In genomic region chr3:43346990-43347749, GRCh38 we compare ENCODE assay signal across 14 cellular contexts.
DNase-seq lines count a peak whose midpoint lies in the region; ATAC-seq and TF ChIP-seq lines count a peak whose summit lies in the region.
"Had no signal": no experiment of that assay in that cellular context is flagged by ENCODE, and none has a peak within 500 bp of the region (broad histone marks: within the 10 kb centered on the region; RNA-seq: fewer than 3 reads in every experiment).

No MANE protein-coding gene starts in this region.

- H3K36me3 Mint-ChIP-seq in activated CD4-positive, alpha-beta T cell treated with anti-CD3 and anti-CD28 coated beads for 36 hours (ENCODE audit: low read depth): peaks cover 87% of the 10 kb centered on the region
- H3K36me3 Mint-ChIP-seq in T-helper 1 cell treated with Interleukin-12 subunit alpha and Interleukin-12 subunit beta and Interleukin-4 antibody, amounts not matched to agents 30 μg/mL and 1 μg/mL, for 36 hours (ENCODE audit: low read depth): peaks cover 91% of the 10 kb centered on the region
- peaks cover 60% of the 10 kb centered on the region for H3K36me3 Mint-ChIP-seq in endodermal cell (ENCODE audit: low read depth)

- peak; percentile 34 for ATAC-seq in activated CD4-positive, alpha-beta T cell treated with anti-CD3 and anti-CD28 coated beads for 36 hours
- ATAC-seq: foreskin keratinocyte, K562 had no signal

- TF ChIP-seq CTCF in choroid plexus epithelial cell (conservative IDR thresholded peaks at IDR 0.05; ENCODE audit: low read depth, low read length) (no peak), endodermal cell (conservative IDR thresholded peaks at IDR 0.05) (no peak), osteoblast (IDR thresholded peaks at IDR 0.05; ENCODE audit: extremely low read depth, low read depth, low read length) (no peak)

- H3K4me3 ChIP-seq in choroid plexus epithelial cell (ENCODE audit: low read depth, low read length) (no peak overlapping the region), endodermal cell (ENCODE audit: low read length) (no peak overlapping the region), osteoblast (ENCODE audit: insufficient read depth, low read length) (no peak overlapping the region)
- H3K4me3 ChIP-seq: K562 had no signal

- intact Hi-C loops in activated CD4-positive, alpha-beta T cell treated with anti-CD3 and anti-CD28 coated beads for 36 hours (cut with DNase I, micrococcal nuclease): no loop called here

- no peak overlapping the region for H3K27ac ChIP-seq in endodermal cell (ENCODE audit: low read depth, low read length)
- H3K27ac ChIP-seq in osteoblast (ENCODE audit: low read depth, low read length): no peak overlapping the region
- H3K27ac ChIP-seq: foreskin keratinocyte had no signal

- no peaks in the 10 kb centered on the region for H4K20me1 ChIP-seq in osteoblast (ENCODE audit: insufficient read depth, low read length)

- H3K4me1 Mint-ChIP-seq in activated CD4-positive, alpha-beta T cell treated with anti-CD3 and anti-CD28 coated beads for 36 hours: peaks cover 65% of the 10 kb centered on the region
- H3K4me1 Mint-ChIP-seq in T-helper 1 cell treated with Interleukin-12 subunit alpha and Interleukin-12 subunit beta and Interleukin-4 antibody, amounts not matched to agents 30 μg/mL and 1 μg/mL, for 36 hours (ENCODE audit: low read depth): peaks cover 67% of the 10 kb centered on the region
- H3K4me1 Mint-ChIP-seq in endodermal cell: no peaks in the 10 kb centered on the region

- H3K4me2 ChIP-seq in osteoblast (ENCODE audit: insufficient read depth, low read length): no peak overlapping the region

- DNase-seq in activated CD4-positive, alpha-beta T cell treated with anti-CD3 and anti-CD28 coated beads for 36 hours: peak; percentile 38
- DNase-seq in activated CD4-positive, alpha-beta T cell treated with anti-CD3 and anti-CD28 coated beads for 1 hour: no peak
- DNase-seq in choroid plexus epithelial cell (ENCODE audit: low read depth): peak; percentile 79
- peak; percentile 31 to 35 for DNase-seq in stimulated activated CD8-positive, alpha-beta memory T cell treated with anti-CD3 and anti-CD28 coated beads, Interleukin-15, amount 100 ng/mL, for 48 hours (ENCODE audit: low read depth in 2 of 2)
- no peak for DNase-seq in endodermal cell
- DNase-seq in osteoblast (ENCODE audit: insufficient read length, low spot score, missing footprints): no peak
- no peak for DNase-seq in NCI-H1694 (lab: John Stamatoyannopoulos, UW)
- DNase-seq: amniotic stem cell, COR-L47, dermis blood vessel endothelial cell, foreskin keratinocyte, NCI-H2081 had no signal

- no peaks in the 10 kb centered on the region for H3K9me3 ChIP-seq in endodermal cell (ENCODE audit: control insufficient read depth, low read length)
- no peaks in the 10 kb centered on the region for H3K9me3 ChIP-seq in osteoblast (ENCODE audit: low read depth, low read length)

- no peak overlapping the region for H3K9ac ChIP-seq in endodermal cell (ENCODE audit: extremely low read depth, low read length, poor library complexity, severe bottlenecking)

- no peak overlapping the region for H2AFZ ChIP-seq in osteoblast (ENCODE audit: low read length)

- no peaks in the 10 kb centered on the region for H3K27me3 Mint-ChIP-seq in activated CD4-positive, alpha-beta T cell treated with anti-CD3 and anti-CD28 coated beads for 36 hours
- no peaks in the 10 kb centered on the region for H3K27me3 Mint-ChIP-seq in T-helper 1 cell treated with Interleukin-12 subunit alpha and Interleukin-12 subunit beta and Interleukin-4 antibody, amounts not matched to agents 30 μg/mL and 1 μg/mL, for 36 hours (ENCODE audit: low read depth)
- H3K27me3 Mint-ChIP-seq in endodermal cell (ENCODE audit: insufficient read depth): no peaks in the 10 kb centered on the region

- H3K27me3 ChIP-seq in endodermal cell (ENCODE audit: control insufficient read depth, insufficient read depth, low read length, poor library complexity, severe bottlenecking) (no peaks in the 10 kb centered on the region), osteoblast (ENCODE audit: insufficient read depth, low read length) (no peaks in the 10 kb centered on the region)
- H3K27me3 ChIP-seq: foreskin keratinocyte had no signal

- no peaks in the 10 kb centered on the region for H3K79me2 ChIP-seq in osteoblast (ENCODE audit: insufficient read depth, low read length)

- no peaks in the 10 kb centered on the region for H3K4me1 ChIP-seq in endodermal cell (ENCODE audit: control insufficient read depth, insufficient read depth, low read length)
- H3K4me1 ChIP-seq in osteoblast (ENCODE audit: insufficient read depth, low read length): peaks cover 15% of the 10 kb centered on the region
- H3K4me1 ChIP-seq: foreskin keratinocyte had no signal

- WGBS in endodermal cell (ENCODE audit: insufficient coverage in 1 of 2, insufficient read length in 1 of 2), 2 experiments: 96 to 99% methylated on average over 12 to 13 of the region's 13 CpGs

- POLR2A ChIA-PET in activated CD4-positive, alpha-beta T cell treated with anti-CD3 and anti-CD28 coated beads for 36 hours (lab: Charles Lee): no interaction called here

- peaks cover 61% of the 10 kb centered on the region for H3K36me3 ChIP-seq in endodermal cell (ENCODE audit: control insufficient read depth, insufficient read depth, low read length)
- peaks cover 52% of the 10 kb centered on the region for H3K36me3 ChIP-seq in osteoblast (ENCODE audit: insufficient read depth, low read length)

- CTCF ChIA-PET in activated CD4-positive, alpha-beta T cell treated with anti-CD3 and anti-CD28 coated beads for 36 hours (lab: Charles Lee): interaction anchor here (1.4 to 3.4 kb wide), 2 partner anchors 9 to 11 kb away, joined by 5 to 19 read pairs; no protein-coding TSS in a partner anchor

- H3K27ac Mint-ChIP-seq in activated CD4-positive, alpha-beta T cell treated with anti-CD3 and anti-CD28 coated beads for 36 hours: peak overlapping the region; percentile 85
- peak overlapping the region; percentile 89 for H3K27ac Mint-ChIP-seq in T-helper 1 cell treated with Interleukin-12 subunit alpha and Interleukin-12 subunit beta and Interleukin-4 antibody, amounts not matched to agents 30 μg/mL and 1 μg/mL, for 36 hours
- H3K27ac Mint-ChIP-seq in endodermal cell: no peak overlapping the region

- H3K4me3 Mint-ChIP-seq in activated CD4-positive, alpha-beta T cell treated with anti-CD3 and anti-CD28 coated beads for 36 hours: no peak overlapping the region
- peak overlapping the region; percentile 58 for H3K4me3 Mint-ChIP-seq in T-helper 1 cell treated with Interleukin-12 subunit alpha and Interleukin-12 subunit beta and Interleukin-4 antibody, amounts not matched to agents 30 μg/mL and 1 μg/mL, for 36 hours
- no peak overlapping the region for H3K4me3 Mint-ChIP-seq in endodermal cell

- H3K9me3 Mint-ChIP-seq in activated CD4-positive, alpha-beta T cell treated with anti-CD3 and anti-CD28 coated beads for 36 hours (ENCODE audit: low read depth): peaks cover 10% of the 10 kb centered on the region
- peaks cover 16% of the 10 kb centered on the region for H3K9me3 Mint-ChIP-seq in T-helper 1 cell treated with Interleukin-12 subunit alpha and Interleukin-12 subunit beta and Interleukin-4 antibody, amounts not matched to agents 30 μg/mL and 1 μg/mL, for 36 hours
- H3K9me3 Mint-ChIP-seq in endodermal cell: no peaks in the 10 kb centered on the region

Comparison
In these comparisons a context has a peak if more than half of its experiments do, and no peak if none do; other contexts are left out.
1. DNase-seq: peak in activated CD4-positive, alpha-beta T cell treated with anti-CD3 and anti-CD28 coated beads for 36 hours (single experiment), choroid plexus epithelial cell (single experiment) and stimulated activated CD8-positive, alpha-beta memory T cell treated with anti-CD3 and anti-CD28 coated beads, Interleukin-15, amount 100 ng/mL, for 48 hours (2 of 2); none in activated CD4-positive, alpha-beta T cell treated with anti-CD3 and anti-CD28 coated beads for 1 hour (single experiment), endodermal cell (single experiment), osteoblast (single experiment) and NCI-H1694 (single experiment).